24 cellular contexts compared by ENCODE assay signal in genomic region chrX:4579480-4579879, GRCh38.
"Had no signal": no experiment of that assay in that cellular context is flagged by ENCODE, and none has a peak within 500 bp of the region (broad histone marks: within the 10 kb centered on the region; RNA-seq: fewer than 3 reads in every experiment).

No MANE protein-coding gene starts in this region.

- H3K27me3 ChIP-seq: ovary, suprapubic skin, tibial artery, upper lobe of right lung had no signal

- H3K27ac ChIP-seq: left ventricle myocardium inferior, ovary, prostate gland, skin epidermis, suprapubic skin, thoracic aorta, tibial artery, upper lobe of right lung had no signal

- DNase-seq: hippocampal formation; left colon; left ventricle myocardium inferior; mesendoderm; naive B cell; natural killer cell; nephron progenitor cell; ovary; posterior cingulate gyrus; retina; right cardiac atrium; stimulated activated CD4-positive, alpha-beta T cell treated with anti-CD3 and anti-CD28 coated beads, Interleukin-12 subunit alpha, Interleukin-12 subunit beta, amount 100 ng/mL, for 4 hours; stimulated activated CD4-positive, alpha-beta T cell treated with anti-CD3 and anti-CD28 coated beads, Interleukin-15, amount 100 ng/mL, for 24 hours; stimulated activated CD4-positive, alpha-beta T cell treated with anti-CD3 and anti-CD28 coated beads, Interleukin-2, amount 100 ng/mL, for 24 hours; stimulated activated CD4-positive, alpha-beta T cell treated with anti-CD3 and anti-CD28 coated beads, Interleukin-4, amount 100 ng/mL, for 1 hour; stimulated activated naive CD4-positive, alpha-beta T cell; tibial artery; trophoblast cell; upper lobe of right lung had no signal

- H3K4me1 ChIP-seq: left ventricle myocardium inferior, prostate gland, suprapubic skin, tibial artery, upper lobe of right lung had no signal

- H3K4me3 ChIP-seq: left ventricle myocardium inferior, lung, ovary, prostate gland, skin epidermis, suprapubic skin, thoracic aorta, tibial artery, upper lobe of right lung had no signal

- H3K36me3 ChIP-seq: left ventricle myocardium inferior, ovary, prostate gland, suprapubic skin, thoracic aorta, tibial artery, upper lobe of right lung had no signal

- H3K9me3 ChIP-seq: left ventricle myocardium inferior, prostate gland, suprapubic skin, thoracic aorta, tibial artery, upper lobe of right lung had no signal
